In the genomic region with DNA sequence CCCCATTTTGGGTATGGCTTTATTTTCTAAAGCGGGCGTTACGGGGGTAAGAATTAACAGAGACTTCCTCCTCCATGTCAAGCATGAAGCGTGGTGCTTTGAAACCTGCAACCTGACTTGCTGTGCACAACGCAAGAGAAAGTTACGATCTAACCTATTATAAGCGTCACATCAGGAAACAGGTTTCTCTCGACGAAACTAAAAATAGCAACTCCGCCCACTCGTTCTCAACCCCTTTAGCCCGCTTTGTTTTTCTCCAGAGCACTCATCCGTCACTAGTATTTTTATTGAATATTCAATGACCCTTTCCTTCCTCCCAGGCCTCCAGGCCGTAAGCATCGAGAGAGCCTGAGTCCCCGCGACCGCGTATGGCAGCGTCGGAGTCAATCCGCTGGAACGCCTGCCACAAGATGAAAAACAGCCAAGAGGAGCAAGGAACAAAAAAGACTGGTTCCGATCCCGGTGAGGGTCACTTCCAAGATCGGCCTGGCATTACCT, we compare ENCODE assay signal across 8 cellular contexts. TPM values are rescaled to one million over a fixed set of nuclear protein-coding genes. Genes with fewer than 3 reads are reported as not detected.
DNase-seq lines count a peak whose midpoint lies in the region; ATAC-seq and TF ChIP-seq lines count a peak whose summit lies in the region.

No MANE protein-coding gene starts in this region.

- DNase-seq in HL-60 (ENCODE audit: low read depth in 1 of 2, low spot score in 1 of 2): peak; percentile 18 to 38
- DNase-seq in T follicular helper cell (ENCODE audit: low read depth): peak; percentile 53
- DNase-seq in breast epithelium (ENCODE audit: low spot score in 2 of 2): no peak
- peak; percentile 83 for DNase-seq in left kidney (ENCODE audit: low read depth, low spot score)
- DNase-seq in stimulated activated CD4-positive, alpha-beta T cell treated with anti-CD3 and anti-CD28 coated beads, TNF-alpha, amount 100 ng/mL, for 1 hour (ENCODE audit: low read depth in 3 of 3, low spot score in 1 of 3): peak in 2 of 3 donors; percentile 11 to 33
- DNase-seq in middle frontal gyrus (ENCODE audit: extremely low spot score, low spot score): no peak

- H3K27me3 ChIP-seq in ACC112 (ENCODE audit: insufficient read depth, low read length) (no peaks in the 10 kb centered on the region), HL-60 (ENCODE audit: insufficient read depth, poor library complexity, severe bottlenecking) (no peaks in the 10 kb centered on the region), breast epithelium (no peaks in the 10 kb centered on the region)

- H3K4me1 ChIP-seq in ACC112 (ENCODE audit: control insufficient read depth, insufficient read depth, low read length, unreplicated experiment): peaks cover 29% of the 10 kb centered on the region
- peaks cover 0 to 28% of the 10 kb centered on the region in 2 donors for H3K4me1 ChIP-seq in breast epithelium

- peak overlapping the region; percentile 96 for H3K4me3 ChIP-seq in ACC112 (ENCODE audit: low read depth, low read length)
- H3K4me3 ChIP-seq in HL-60 (replicated peaks; ENCODE audit: insufficient read depth, low read length): peak overlapping the region; percentile 74
- peak overlapping the region; percentile 78 to 91 (median 90) for H3K4me3 ChIP-seq in breast epithelium

- no peaks in the 10 kb centered on the region for H3K9me3 ChIP-seq in breast epithelium

- ATAC-seq in GM18870 (IDR thresholded peaks at IDR 0.05; ENCODE audit: unreplicated experiment): peak; percentile 28

- H3K27ac ChIP-seq in ACC112 (ENCODE audit: low read depth, low read length) (peak overlapping the region; percentile 56), HL-60 (replicated peaks) (peak overlapping the region; percentile 90), breast epithelium (peak overlapping the region; percentile 89 to 92)

- TF ChIP-seq CTCF in HL-60 (IDR thresholded peaks at IDR 0.05; ENCODE audit: insufficient read depth, low read length) (no peak), breast epithelium (IDR thresholded peaks at IDR 0.05) (peak in 1 of 3 donors; percentile 10)

- H3K36me3 ChIP-seq in ACC112 (ENCODE audit: insufficient read depth, low read length) (peaks cover 10% of the 10 kb centered on the region; the same call in 1 of the 2 replicates), breast epithelium (no peaks in the 10 kb centered on the region)

- TF ChIP-seq POLR2A in breast epithelium (IDR thresholded peaks at IDR 0.05): no peak

- intact Hi-C loops in breast epithelium (cut with DNase I; ENCODE audit: low total_unique reads): loop anchor here (10.0 kb wide), 1 partner anchor 1744 kb away; no protein-coding TSS in a partner anchor

- H2AFZ ChIP-seq in ACC112 (ENCODE audit: low read length, unreplicated experiment): peak overlapping the region; percentile 57

- peaks cover 40% of the 10 kb centered on the region for H3K79me2 ChIP-seq in ACC112 (ENCODE audit: control insufficient read depth, insufficient read depth, low read length, unreplicated experiment)

RNA-seq across cellular contexts. Expression of gene NUP88, which starts 0.6 kb away (rescaled TPM):
- 100 to 1,000 TPM in 2 of 3 donors, 10 to 100 TPM in 1; 52.8 to 139 (median 102) TPM for total RNA-seq in breast epithelium

RNA-seq across cellular contexts. Expression of gene RPAIN, which starts 1.1 kb away (rescaled TPM):
- 10 to 100 TPM; 38.4 to 52.1 (median 50.8) TPM for total RNA-seq in breast epithelium

RNA-seq across cellular contexts. Expression of gene C1QBP, which starts 20.0 kb away (rescaled TPM):
- total RNA-seq in breast epithelium: 100 to 1,000 TPM in 1 of 3 donors, 10 to 100 TPM in 2; 59.0 to 109 (median 88.8) TPM

RNA-seq across cellular contexts. Expression of gene DHX33, which starts 49.9 kb away (rescaled TPM):
- total RNA-seq in breast epithelium: 10 to 100 TPM; 10.1 to 14.4 (median 13.8) TPM

Comparison
In these comparisons a context has a peak if more than half of its experiments do, and no peak if none do; other contexts are left out.
1. DNase-seq: peak in HL-60 (2 of 2), T follicular helper cell (single experiment), left kidney (single experiment) and stimulated activated CD4-positive, alpha-beta T cell treated with anti-CD3 and anti-CD28 coated beads, TNF-alpha, amount 100 ng/mL, for 1 hour (2 of 3); none in breast epithelium (0 of 2) and middle frontal gyrus (single experiment).
2. Peak in every context shown above with its lines, with median percentiles within 50 percentile points of each other: H3K27ac ChIP-seq and H3K4me3 ChIP-seq.